Comparison of ENCODE assay signal across 1 cellular context in genomic region chr12:40032433-40033259, GRCh38.
A peak's percentile ranks its signal among the peaks of the same experiment; 100 is the strongest.
TF ChIP-seq lines count a peak whose summit lies in the region.

No MANE protein-coding gene starts in this region.

TF ChIP-seq in GM23338, 12 proteins besides CTCF, POLR2A, EP300 and RAD21 (continued from another document):
- TF ChIP-seq ZNF462 (CRISPR knock-in tag; IDR thresholded peaks at IDR 0.05) (peak; percentile 98), ZNF114 (CRISPR knock-in tag; IDR thresholded peaks at IDR 0.05) (0 out of 2 replicates have a peak, but pooled peaks have one; percentile 34), NANOG (IDR thresholded peaks at IDR 0.05; ENCODE audit: borderline replicate concordance) (no peak), ETS1 (IDR thresholded peaks at IDR 0.05) (no peak), EZH2 (IDR thresholded peaks at IDR 0.05; ENCODE audit: low read depth, unreplicated experiment) (no peak)
TF ChIP-seq in GM23338: peak in this region for 2.
